Comparison of ENCODE assay signal across 8 cellular contexts in genomic region chr16:21599158-21599993, GRCh38. TPM values are rescaled to one million over a fixed set of nuclear protein-coding genes. Genes with fewer than 3 reads are reported as not detected.
DNase-seq lines count a peak whose midpoint lies in the region; ATAC-seq, FAIRE-seq and TF ChIP-seq lines count a peak whose summit lies in the region.

Gene METTL9, plus strand, starts transcription at chr16:21599577. Its CDS starts 157 bp downstream, at chr16:21599734.

- intact Hi-C loops in Calu3 (cut with micrococcal nuclease; ENCODE audit: unreplicated experiment) = no loop called here
- intact Hi-C loops in endothelial cell of umbilical vein (cut with micrococcal nuclease) = loop anchor here (1.0 to 5.0 kb wide), 2 partner anchors 27 to 43 kb away; no protein-coding TSS in a partner anchor

- CTCF ChIA-PET in Calu3 (lab: Charles Lee) = interaction anchor here (0.9 kb wide), 1 partner anchor 9 kb away, joined by 4 read pairs; no protein-coding TSS in a partner anchor
- CTCF ChIA-PET in endothelial cell of umbilical vein (lab: Charles Lee) = interaction anchor here (1.1 kb wide), 1 partner anchor 11 kb away, joined by 3 read pairs; no protein-coding TSS in a partner anchor

- peak within 1 kb of the TSS; percentile 60 for H3K27ac Mint-ChIP-seq in Calu3 (ENCODE audit: unreplicated experiment)

- peaks cover 29% of the 10 kb centered on the region for H3K4me1 Mint-ChIP-seq in Calu3 (ENCODE audit: low read depth, unreplicated experiment)

- peak within 1 kb of the TSS; percentile 94 for H3K4me2 ChIP-seq in OCI-LY1 (ENCODE audit: low read length)
- peak within 1 kb of the TSS; percentile 82 for H3K4me2 ChIP-seq in endothelial cell of umbilical vein (ENCODE audit: insufficient read depth, low read length)

- ATAC-seq in GM21447 (IDR thresholded peaks at IDR 0.05; ENCODE audit: unreplicated experiment) = peak; percentile 83

- 0 out of 2 replicates have a peak, but pooled peaks cover 4% of the 10 kb centered on the region for H3F3A ChIP-seq in OCI-LY1 (ENCODE audit: insufficient read depth, low read length)

- H3K9ac ChIP-seq in HUES64 (ENCODE audit: low read depth, low read length) = peak within 1 kb of the TSS; percentile 96
- peak within 1 kb of the TSS; percentile 94 for H3K9ac ChIP-seq in OCI-LY1 (ENCODE audit: low read length)
- H3K9ac ChIP-seq in endothelial cell of umbilical vein (replicated peaks; ENCODE audit: extremely low read depth, insufficient read depth, low read length) = peak within 1 kb of the TSS; percentile 88

- H3K79me2 ChIP-seq in OCI-LY1 (ENCODE audit: insufficient read depth, low read length) (peaks cover 42% of the 10 kb centered on the region), endothelial cell of umbilical vein (ENCODE audit: control insufficient read depth, insufficient read depth, low read length) (peaks cover 43% of the 10 kb centered on the region)

- DNase-seq in Calu3 (peak; percentile 98), activated T-cell treated with anti-CD3 and anti-CD28 coated beads for 1 hour (ENCODE audit: low read depth) (peak; percentile 90), endothelial cell of umbilical vein (ENCODE audit: low read depth, low spot score) (peak; percentile 96), middle frontal gyrus (ENCODE audit: extremely low spot score, low spot score) (peak; percentile 92)
- DNase-seq in stimulated activated CD8-positive, alpha-beta memory T cell treated with anti-CD3 and anti-CD28 coated beads, Interleukin-2, amount 100 ng/mL, for 48 hours (ENCODE audit: low read depth in 2 of 2) = peak; percentile 90 to 92

- dilution Hi-C loops in endothelial cell of umbilical vein (cut with MboI; ENCODE audit: extremely low pct_ligation_motif_present, low sequenced_read_pairs) = no loop called here

- FAIRE-seq in endothelial cell of umbilical vein (lab: Jason Lieb, UNC) = peak; percentile 72

- no peaks in the 10 kb centered on the region for H3K9me1 ChIP-seq in endothelial cell of umbilical vein (replicated peaks; ENCODE audit: control insufficient read depth, extremely low read depth, insufficient read depth, low read length)

- BruUV-seq in Calu3 (replicated peaks; lab: Mats Ljungman, UMichigan) (no TSS peak), endothelial cell of umbilical vein (replicated peaks; lab: Mats Ljungman, UMichigan) (no TSS peak)

- no peaks in the 10 kb centered on the region for H3K9me3 ChIP-seq in HUES64 (ENCODE audit: insufficient read depth, low read depth, low read length)
- H3K9me3 ChIP-seq in OCI-LY1 (ENCODE audit: low read length) = no peaks in the 10 kb centered on the region
- H3K9me3 ChIP-seq in endothelial cell of umbilical vein (replicated peaks; ENCODE audit: control insufficient read depth, insufficient read depth, low read length) = no peaks in the 10 kb centered on the region

- peak; percentile 16 for TF ChIP-seq CTCF in Calu3 (IDR thresholded peaks at IDR 0.05; ENCODE audit: unreplicated experiment)
- no peak for TF ChIP-seq CTCF in OCI-LY1 (IDR thresholded peaks at IDR 0.05; ENCODE audit: low read length)
- TF ChIP-seq CTCF in endothelial cell of umbilical vein (IDR thresholded peaks at IDR 0.05; ENCODE audit: extremely low read depth in 1 of 2, insufficient read depth in 1 of 2, low read depth in 1 of 2, low read length in 2 of 2) = no peak

- H3K27me3 ChIP-seq in HUES64 (ENCODE audit: insufficient read depth, low read length) (no peaks in the 10 kb centered on the region), OCI-LY1 (ENCODE audit: insufficient read depth, low read length) (no peaks in the 10 kb centered on the region), endothelial cell of umbilical vein (ENCODE audit: control insufficient read depth in 2 of 2, insufficient read depth in 2 of 2, low read length in 2 of 2) (peaks cover 0 to 2% of the 10 kb centered on the region in 2 experiments)

- 1% methylated on average over 93 of the region's 93 CpGs for WGBS in HUES64

- H3K4me3 ChIP-seq in HUES64 (ENCODE audit: low read length) (peak within 1 kb of the TSS; percentile 95), OCI-LY1 (ENCODE audit: low read depth, low read length, poor library complexity, severe bottlenecking) (peak within 1 kb of the TSS; percentile 87), endothelial cell of umbilical vein (replicated peaks in 1 of 3; ENCODE audit: insufficient read depth in 1 of 3, low read depth in 1 of 3, low read length in 3 of 3) (peak within 1 kb of the TSS; percentile 60 to 90 (median 77))

- no peaks in the 10 kb centered on the region for H3K9me3 Mint-ChIP-seq in Calu3 (ENCODE audit: low read depth, unreplicated experiment)

- H3K36me3 ChIP-seq in HUES64 (ENCODE audit: insufficient read depth, low read length) = no peaks in the 10 kb centered on the region
- no peaks in the 10 kb centered on the region for H3K36me3 ChIP-seq in OCI-LY1 (ENCODE audit: insufficient read depth, low read length)
- H3K36me3 ChIP-seq in endothelial cell of umbilical vein (ENCODE audit: control insufficient read depth in 2 of 2, extremely low read depth in 1 of 2, insufficient read depth in 2 of 2, low read length in 2 of 2) = no peaks in the 10 kb centered on the region

- POLR2A ChIA-PET in endothelial cell of umbilical vein (lab: Charles Lee) = no interaction called here

- TF ChIP-seq POLR2A in endothelial cell of umbilical vein (IDR thresholded peaks at IDR 0.05; ENCODE audit: low read depth, low read length) = peak; percentile 90

- H3K4me3 Mint-ChIP-seq in Calu3 (ENCODE audit: low read depth, unreplicated experiment) = peak within 1 kb of the TSS; percentile 95

- no peaks in the 10 kb centered on the region for H3K27me3 Mint-ChIP-seq in Calu3 (ENCODE audit: unreplicated experiment)

- peaks cover 22% of the 10 kb centered on the region for H3K36me3 Mint-ChIP-seq in Calu3 (ENCODE audit: insufficient read depth, unreplicated experiment)

- peak within 1 kb of the TSS; percentile 96 for H3K27ac ChIP-seq in HUES64 (ENCODE audit: low read depth, low read length)
- H3K27ac ChIP-seq in OCI-LY1 (ENCODE audit: low read depth, low read length, poor library complexity, severe bottlenecking) = peak within 1 kb of the TSS; percentile 73
- peak within 1 kb of the TSS; percentile 61 for H3K27ac ChIP-seq in endothelial cell of umbilical vein (ENCODE audit: insufficient read depth, low read depth, low read length)

- H3K4me1 ChIP-seq in HUES64 (ENCODE audit: insufficient read depth, low read length) (peaks cover 10% of the 10 kb centered on the region), OCI-LY1 (ENCODE audit: insufficient read depth, low read length, severe bottlenecking) (peaks cover 66% of the 10 kb centered on the region), endothelial cell of umbilical vein (ENCODE audit: control insufficient read depth, extremely low read depth, insufficient read depth, low read length) (peaks cover 21% of the 10 kb centered on the region)

- H4K20me1 ChIP-seq in OCI-LY1 (ENCODE audit: insufficient read depth, low read length) = no peaks in the 10 kb centered on the region
- no peaks in the 10 kb centered on the region for H4K20me1 ChIP-seq in endothelial cell of umbilical vein (replicated peaks; ENCODE audit: control insufficient read depth, extremely low read depth, insufficient read depth, low read length)

- no peaks in the 10 kb centered on the region for H3K9me2 ChIP-seq in OCI-LY1 (ENCODE audit: low read depth, low read length)

- H2AFZ ChIP-seq in OCI-LY1 (ENCODE audit: low read length) (no peak within 1 kb of the TSS), endothelial cell of umbilical vein (ENCODE audit: low read depth, low read length) (peak within 1 kb of the TSS; percentile 94)

TF ChIP-seq in endothelial cell of umbilical vein, 7 proteins besides CTCF, POLR2A, EP300 and RAD21:
- TF ChIP-seq POLR2AphosphoS5 (IDR thresholded peaks at IDR 0.05; ENCODE audit: insufficient read depth, low read depth, low read length) (peak; percentile 95), MYC (IDR thresholded peaks at IDR 0.05; ENCODE audit: low read depth, low read length) (peak; percentile 43), FOS (IDR thresholded peaks at IDR 0.05; ENCODE audit: borderline replicate concordance, insufficient read depth, low read length) (no peak)

RNA-seq across cellular contexts. Expression of gene METTL9, which starts in this region (rescaled TPM):
- total RNA-seq in Calu3 (2022) (86.5 and 109 TPM in 2 replicates), endothelial cell of umbilical vein (116 and 121 TPM in 2 replicates)
- polyA plus RNA-seq in HUES64 (2013, experiment 1 of 2) = 113 TPM
- 121 TPM for polyA plus RNA-seq in HUES64 (2013, experiment 2 of 2)
- 44.0 and 53.8 TPM in 2 replicates for polyA plus RNA-seq in endothelial cell of umbilical vein
- 70.4 and 82.4 TPM in 2 replicates for polyA plus RNA-seq in endothelial cell of umbilical vein (2011; cell fraction: cytosol; rRNA removed)
- 27.5 and 35.8 TPM in 2 replicates for polyA plus RNA-seq in endothelial cell of umbilical vein (2011; cell fraction: nucleus; rRNA removed)
- polyA plus RNA-seq in endothelial cell of umbilical vein (2012) = 130 and 154 TPM in 2 replicates
- polyA minus RNA-seq in endothelial cell of umbilical vein = 38.5 and 44.6 TPM in 2 replicates
- 29.7 TPM for polyA minus RNA-seq in endothelial cell of umbilical vein (2011; cell fraction: cytosol; rRNA and poly(A)+ RNA removed)
- 28.8 and 38.9 TPM in 2 replicates for polyA minus RNA-seq in endothelial cell of umbilical vein (2011; cell fraction: nucleus; rRNA and poly(A)+ RNA removed)

Comparison
In these comparisons a context has a peak if more than half of its experiments do, and no peak if none do; other contexts are left out.
1. Peak in every context shown above with its lines: DNase-seq, ATAC-seq, H3K4me3 ChIP-seq and H3K27ac ChIP-seq.